ENCODE assay signal across 9 cellular contexts in the genomic region with DNA sequence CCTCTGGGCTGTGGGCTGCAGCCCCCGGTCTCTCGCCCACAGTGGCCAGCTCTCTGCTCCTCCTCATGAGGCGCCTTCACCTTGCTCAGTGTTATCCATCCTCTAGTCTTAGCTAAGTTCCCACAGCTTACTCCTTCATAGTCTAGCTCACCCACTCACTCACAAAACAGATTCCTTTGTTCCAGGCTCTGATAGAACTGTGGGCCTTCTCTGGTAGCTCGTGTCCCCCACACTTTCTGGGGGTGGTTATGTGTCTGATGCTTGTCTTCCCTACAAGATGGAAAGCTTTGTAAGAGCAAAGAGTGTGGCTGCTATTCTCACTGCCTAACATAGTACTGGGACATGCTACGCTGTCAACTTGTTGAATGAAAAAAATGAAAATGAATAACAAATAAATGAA.
"Had no signal": no experiment of that assay in that cellular context is flagged by ENCODE, and none has a peak within 500 bp of the region (broad histone marks: within the 10 kb centered on the region; RNA-seq: fewer than 3 reads in every experiment).

No MANE protein-coding gene starts in this region.

- H3K4me1 ChIP-seq: HAP-1 had no signal

- H3K4me3 ChIP-seq: GM23248, HAP-1 had no signal

- H3K9me3 ChIP-seq: HAP-1 had no signal

- ATAC-seq: HCT116, HepG2 had no signal

- H3K27ac ChIP-seq: GM23248, HL-60, KMS-11 had no signal

- DNase-seq: GM23248, GOT3, H7, KBM-7 had no signal

- H3K36me3 ChIP-seq: HAP-1 had no signal
